Comparison of ENCODE assay signal across 9 cellular contexts in genomic region chr1:184563308-184563707, GRCh38.
DNase-seq lines count a peak whose midpoint lies in the region; ATAC-seq, FAIRE-seq and TF ChIP-seq lines count a peak whose summit lies in the region.
"Had no signal": no experiment of that assay in that cellular context is flagged by ENCODE, and none has a peak within 500 bp of the region (broad histone marks: within the 10 kb centered on the region; RNA-seq: fewer than 3 reads in every experiment).

No MANE protein-coding gene starts in this region.

- DNase-seq in Right ventricle myocardium inferior (ENCODE audit: missing footprints): no peak
- no peak for DNase-seq in cardiac septum (ENCODE audit: low spot score)
- no peak for DNase-seq in Panc1 (ENCODE audit: low read depth, low spot score)
- DNase-seq in foreskin melanocyte: peak; percentile 32
- DNase-seq in thyroid gland: no peak
- DNase-seq in activated T-cell treated with anti-CD3 and anti-CD28 coated beads for 4 hours: no peak
- DNase-seq in frontal cortex (ENCODE audit: low spot score in 2 of 2): no peak

- intact Hi-C loops in Right ventricle myocardium inferior (cut with DNase I) (loop anchor here (2.0 to 5.0 kb wide), 6 partner anchors 56 to 486 kb away; partner anchors contain the start of gene C1orf21), cardiac septum (cut with DNase I) (loop anchor here (2.0 to 10.0 kb wide), 7 partner anchors 91 to 489 kb away; partner anchors contain the start of gene C1orf21), Panc1 (cut with micrococcal nuclease; ENCODE audit: unreplicated experiment) (no loop called here), thyroid gland (cut with DNase I) (loop anchor here (10.0 kb wide), 1 partner anchor 169 kb away; no protein-coding TSS in a partner anchor)

- TF ChIP-seq POLR2A in thyroid gland (IDR thresholded peaks at IDR 0.05): no peak

- BruUV-seq in Panc1 (replicated peaks; lab: Mats Ljungman, UMichigan): no TSS peak

- H3K9me3 ChIP-seq in Panc1 (ENCODE audit: control insufficient read depth, insufficient read depth, low read depth, low read length) (no peaks in the 10 kb centered on the region), thyroid gland (no peaks in the 10 kb centered on the region)
- H3K9me3 ChIP-seq: Caco-2 had no signal

- 6 to 8% methylated on average over 1 of the region's 1 CpG for WGBS in thyroid gland, 2 donors

- no peak overlapping the region for H3K27ac ChIP-seq in Panc1 (ENCODE audit: low read length)
- H3K27ac ChIP-seq in thyroid gland: peak overlapping the region in 2 of 3 donors; percentile 12 to 33

- in situ Hi-C loops in Panc1 (cut with HindIII; ENCODE audit: low pct_unique_long_range_greater_than_20kb, low sequenced_read_pairs): no loop called here

- H3K4me3 ChIP-seq in Panc1 (ENCODE audit: low read depth in 2 of 2, low read length in 2 of 2): no peak overlapping the region
- H3K4me3 ChIP-seq in thyroid gland (replicated peaks in 1 of 3): no peak overlapping the region

- ATAC-seq in Right ventricle myocardium inferior (peak; percentile 47), Panc1 (no peak), HG02852 (IDR thresholded peaks at IDR 0.05; ENCODE audit: unreplicated experiment) (no peak)

- H3K4me1 ChIP-seq in Panc1 (ENCODE audit: control insufficient read depth, insufficient read depth, low read length) (no peaks in the 10 kb centered on the region), thyroid gland (peaks cover 9 to 20% of the 10 kb centered on the region in 2 donors)
- H3K4me1 ChIP-seq: Caco-2 had no signal

- CTCF ChIA-PET in Panc1 (lab: Charles Lee): interaction anchor here (0.6 kb wide), 1 partner anchor 474 kb away, joined by 4 read pairs; no protein-coding TSS in a partner anchor

- POLR2A ChIA-PET in Panc1 (lab: Charles Lee): no interaction called here

- no peaks in the 10 kb centered on the region for H3K27me3 ChIP-seq in Panc1 (ENCODE audit: control insufficient read depth, insufficient read depth, low read length)
- no peaks in the 10 kb centered on the region for H3K27me3 ChIP-seq in thyroid gland

- H3K36me3 ChIP-seq in Panc1 (ENCODE audit: control insufficient read depth, insufficient read depth, low read length): no peaks in the 10 kb centered on the region
- no peaks in the 10 kb centered on the region for H3K36me3 ChIP-seq in thyroid gland

- FAIRE-seq in frontal cortex (lab: Jason Lieb, UNC): no peak

- TF ChIP-seq CTCF in Panc1 (IDR thresholded peaks at IDR 0.05) (peak; percentile 28; the same call in 1 of the 2 replicates), thyroid gland (IDR thresholded peaks at IDR 0.05) (peak in 5 of 6 experiments; percentile 3 to 68 (median 60))
